9 cellular contexts compared by ENCODE assay signal in the genomic region with DNA sequence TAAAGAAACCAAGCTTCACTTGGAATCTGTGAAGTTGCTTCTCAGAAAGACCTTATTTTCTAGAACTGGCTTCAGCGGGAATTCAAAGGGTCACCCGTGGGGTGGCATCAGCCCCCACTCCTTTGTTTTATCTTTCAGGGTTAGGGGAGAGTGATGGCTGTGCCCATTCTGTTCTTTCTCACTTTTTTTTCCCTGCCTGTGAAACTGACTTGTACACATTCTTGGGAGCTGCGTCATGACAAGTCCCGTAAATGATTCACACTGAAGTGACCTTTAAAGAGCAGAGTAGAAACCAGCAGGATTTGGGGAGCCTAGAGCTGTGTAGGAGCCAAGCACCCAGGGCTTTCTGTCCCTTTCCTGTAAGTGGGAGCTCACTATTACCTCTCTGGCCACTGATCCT. TPM values are rescaled to one million over a fixed set of nuclear protein-coding genes. Genes with fewer than 3 reads are reported as not detected.
DNase-seq lines count a peak whose midpoint lies in the region; ATAC-seq and TF ChIP-seq lines count a peak whose summit lies in the region.
"Had no signal": no experiment of that assay in that cellular context is flagged by ENCODE, and none has a peak within 500 bp of the region (broad histone marks: within the 10 kb centered on the region; RNA-seq: fewer than 3 reads in every experiment).

No MANE protein-coding gene starts in this region.

- DNase-seq in AG10803 (ENCODE audit: low read depth) (peak; percentile 90), RPMI7951 (ENCODE audit: low read depth) (peak; percentile 90), fibroblast of the conjunctiva (ENCODE audit: low read depth) (peak; percentile 72), omental fat pad (ENCODE audit: low spot score) (peak; percentile 54), NOMO-1 treated with dmso at 0.1 percent for 144 hours (lab: John Stamatoyannopoulos, UW; ENCODE audit: unreplicated experiment) (no peak), NCI-H524 (lab: John Stamatoyannopoulos, UW) (no peak), NCI-H524 treated with DMSO at 0.1 percent for 48 hours (lab: John Stamatoyannopoulos, UW) (no peak)
- DNase-seq: MM.1S had no signal

- TF ChIP-seq CTCF in AG10803 (conservative IDR thresholded peaks at IDR 0.05; ENCODE audit: low read length), result no peak
- TF ChIP-seq CTCF in omental fat pad (IDR thresholded peaks at IDR 0.05), result no peak

- ATAC-seq in omental fat pad (ENCODE audit: low FRiP score), result peak; percentile 88
- no peak for ATAC-seq in GM21390 (IDR thresholded peaks at IDR 0.05; ENCODE audit: unreplicated experiment)

- H3K4me3 ChIP-seq in AG10803 (ENCODE audit: low read length), result peak overlapping the region; percentile 40

RNA-seq across cellular contexts. Expression of gene SLC44A3, which starts 43.8 kb away (rescaled TPM):
- total RNA-seq in RPMI7951 (2014; rRNA removed; shearing (Covaris generic)), result 0.98 and 1.1 TPM in 2 replicates
- total RNA-seq in omental fat pad, result 1 to 10 TPM; 1.3 to 1.9 (median 1.4) TPM

Comparison
In these comparisons a context has a peak if more than half of its experiments do, and no peak if none do; other contexts are left out.
1. DNase-seq: peak in AG10803 (single experiment), RPMI7951 (single experiment), fibroblast of the conjunctiva (single experiment) and omental fat pad (single experiment); none in NOMO-1 treated with dmso at 0.1 percent for 144 hours (single experiment), NCI-H524 (0 of 2) and NCI-H524 treated with DMSO at 0.1 percent for 48 hours (single experiment).